ENCODE assay signal across 24 cellular contexts in genomic region chr3:55974421-55974820, GRCh38.
"Had no signal": no experiment of that assay in that cellular context is flagged by ENCODE, and none has a peak within 500 bp of the region (broad histone marks: within the 10 kb centered on the region; RNA-seq: fewer than 3 reads in every experiment).

No MANE protein-coding gene starts in this region.

- H3K4me3 ChIP-seq: MG63, SJSA1, SK-N-MC had no signal

- ATAC-seq: HepG2 had no signal

- H3K27ac ChIP-seq: SJSA1, SK-N-MC had no signal

- H3K4me1 ChIP-seq: SJSA1 had no signal

- H3K9me3 ChIP-seq: MG63, SJSA1 had no signal

- DNase-seq: IMR-90, Karpas-422, KG1, MG63, NCI-H1092, NCI-H1105 treated with DMSO at 0.1 percent for 48 hours, NCI-H1417 treated with DMSO at 0.1 percent for 48 hours, NCI-H146, NCI-H1694 treated with DMSO at 0.1 percent for 48 hours, NCI-H1930, NCI-H2081, NCI-H2171, NCI-H226, NCI-H446, NCI-H510A, NCI-H524 treated with DMSO at 0.1 percent for 48 hours, NCI-H69, NCI-H774, Right ventricle myocardium superior, RPMI8226, SIG-M5 had no signal

- H3K36me3 ChIP-seq: MG63, SJSA1 had no signal

- H3K27me3 ChIP-seq: MG63, SJSA1 had no signal
